In genomic region chr4:98928505-98929340, GRCh38 we compare ENCODE assay signal across 8 cellular contexts. TPM values are rescaled to one million over a fixed set of nuclear protein-coding genes. Genes with fewer than 3 reads are reported as not detected.
DNase-seq lines count a peak whose midpoint lies in the region; ATAC-seq and TF ChIP-seq lines count a peak whose summit lies in the region.

EIF4E (minus strand) TSS chr4:98929133; CDS start chr4:98929112, 21 bp downstream.

- H4K91ac ChIP-seq in H9 (ENCODE audit: insufficient read length, low read depth, low read length) = no peak within 1 kb of the TSS

- H2BK120ac ChIP-seq in H9 (ENCODE audit: low read depth, low read length, poor library complexity, severe bottlenecking) = no peak within 1 kb of the TSS

- H3K56ac ChIP-seq in H9 (ENCODE audit: insufficient read length, low read depth, low read length) = no peak within 1 kb of the TSS

- peak within 1 kb of the TSS; percentile 94 for H3K18ac ChIP-seq in H9 (ENCODE audit: insufficient read length, low read depth, low read length)

- H2BK20ac ChIP-seq in H9 (ENCODE audit: low read depth, low read length, poor library complexity, severe bottlenecking) = no peak within 1 kb of the TSS

- H3K27me3 ChIP-seq in H9 (ENCODE audit: insufficient read depth, low read length) = no peaks in the 10 kb centered on the region
- no peaks in the 10 kb centered on the region for H3K27me3 ChIP-seq in MG63

- peaks cover 2 to 15% of the 10 kb centered on the region in 2 experiments for H3K4me1 Mint-ChIP-seq in H9
- peaks cover 16% of the 10 kb centered on the region for H3K4me1 Mint-ChIP-seq in nephron progenitor cell
- peaks cover 34% of the 10 kb centered on the region for H3K4me1 Mint-ChIP-seq in stimulated activated naive CD8-positive, alpha-beta T cell treated with anti-CD3 and anti-CD28 coated beads, Interleukin-15, amount 100 ng/mL, for 72 hours

- peaks cover 23% of the 10 kb centered on the region for H3K36me3 ChIP-seq in MG63

- H3K27ac Mint-ChIP-seq in H9 = peak within 1 kb of the TSS; percentile 98 to 99 (median 99)
- H3K27ac Mint-ChIP-seq in nephron progenitor cell = peak within 1 kb of the TSS; percentile 99
- peak within 1 kb of the TSS; percentile 97 to 100 for H3K27ac Mint-ChIP-seq in stimulated activated naive CD8-positive, alpha-beta T cell treated with anti-CD3 and anti-CD28 coated beads, Interleukin-15, amount 100 ng/mL, for 72 hours

- H3K23me2 ChIP-seq in H9 (ENCODE audit: insufficient read length, low read depth, low read length, poor library complexity, severe bottlenecking) = peaks cover 6% of the 10 kb centered on the region

- H3T11ph ChIP-seq in H9 (ENCODE audit: low read length) = no peak within 1 kb of the TSS

- TF ChIP-seq CTCF in H9 (conservative IDR thresholded peaks at IDR 0.05) (no peak; the same call in 2 of the 3 replicates), nephron progenitor cell (IDR thresholded peaks at IDR 0.05) (no peak)

- H3K79me1 ChIP-seq in H9 (ENCODE audit: insufficient read depth, low read depth, low read length, poor library complexity, severe bottlenecking) = no peaks in the 10 kb centered on the region

- peak within 1 kb of the TSS; percentile 43 for H2BK12ac ChIP-seq in H9 (ENCODE audit: insufficient read length, low read depth, low read length)

- H3K36me3 Mint-ChIP-seq in H9 (ENCODE audit: insufficient read depth in 1 of 3, low read depth in 3 of 3) = peaks cover 38 to 45% (median 44%) of the 10 kb centered on the region in 3 experiments
- H3K36me3 Mint-ChIP-seq in nephron progenitor cell (ENCODE audit: low read depth) = peaks cover 46% of the 10 kb centered on the region

- H2BK5ac ChIP-seq in H9 (ENCODE audit: insufficient read length, low read length) = peak within 1 kb of the TSS; percentile 73

- no peaks in the 10 kb centered on the region for H3K27me3 Mint-ChIP-seq in H9 (ENCODE audit: low read depth)
- peaks cover 5% of the 10 kb centered on the region for H3K27me3 Mint-ChIP-seq in nephron progenitor cell (ENCODE audit: low read depth, poor library complexity)
- H3K27me3 Mint-ChIP-seq in stimulated activated naive CD8-positive, alpha-beta T cell treated with anti-CD3 and anti-CD28 coated beads, Interleukin-15, amount 100 ng/mL, for 72 hours = no peaks in the 10 kb centered on the region

- peak within 1 kb of the TSS; percentile 98 for H3K14ac ChIP-seq in H9 (ENCODE audit: insufficient read depth, low read length)

- peak within 1 kb of the TSS; percentile 98 to 99 for H3K4me3 Mint-ChIP-seq in H9
- peak within 1 kb of the TSS; percentile 96 for H3K4me3 Mint-ChIP-seq in nephron progenitor cell
- peak within 1 kb of the TSS; percentile 91 to 93 for H3K4me3 Mint-ChIP-seq in stimulated activated naive CD8-positive, alpha-beta T cell treated with anti-CD3 and anti-CD28 coated beads, Interleukin-15, amount 100 ng/mL, for 72 hours

- H2AFZ ChIP-seq in H9 (ENCODE audit: low read length) = peak within 1 kb of the TSS; percentile 96

- no peak within 1 kb of the TSS for H3K23ac ChIP-seq in H9 (ENCODE audit: insufficient read length, low read depth, low read length)

- peak within 1 kb of the TSS; percentile 69 for H3K27ac ChIP-seq in H9 (ENCODE audit: insufficient read length, low read depth, low read length)

- H3K4me2 ChIP-seq in H9 (ENCODE audit: insufficient read depth, insufficient read length, low read length) = peak within 1 kb of the TSS; percentile 81

- no peak within 1 kb of the TSS for H2AK5ac ChIP-seq in H9 (ENCODE audit: insufficient read length, low read length)

- peak within 1 kb of the TSS; percentile 74 for H4K5ac ChIP-seq in H9 (ENCODE audit: insufficient read length, low read depth, low read length)

- ATAC-seq in stimulated activated naive CD8-positive, alpha-beta T cell treated with anti-CD3 and anti-CD28 coated beads, Interleukin-15, amount 100 ng/mL, for 72 hours = peak; percentile 81

- H3K9me3 ChIP-seq in H9 (ENCODE audit: control insufficient read depth, low read depth, low read length) (peaks cover 10% of the 10 kb centered on the region), MG63 (no peaks in the 10 kb centered on the region)

- no peak within 1 kb of the TSS for H2BK15ac ChIP-seq in H9 (ENCODE audit: low read depth, low read length)

- peak within 1 kb of the TSS; percentile 70 for H4K8ac ChIP-seq in H9 (replicated peaks; ENCODE audit: insufficient read length, low read depth, low read length)

- H3K9ac ChIP-seq in H9 (ENCODE audit: extremely low read depth, insufficient read length, low read length) = peak within 1 kb of the TSS; percentile 90

- no CpG with 5 or more reads among the region's 68 CpGs for WGBS in H9 (ENCODE audit: extremely low coverage, insufficient read length, low lambda C conversion rate)

- in situ Hi-C loops in G401 (cut with HindIII; ENCODE audit: low sequenced_read_pairs) = no loop called here

- peak within 1 kb of the TSS; percentile 96 for H3K4me3 ChIP-seq in MG63

- H4K20me1 ChIP-seq in H9 (ENCODE audit: control insufficient read depth, insufficient read depth, insufficient read length) = no peaks in the 10 kb centered on the region

- peak; percentile 98 for DNase-seq in G401 (ENCODE audit: low spot score)
- peak; percentile 98 for DNase-seq in H9
- DNase-seq in MG63 = peak; percentile 95
- DNase-seq in SHP77 treated with DMSO at 0.1 percent for 48 hours (lab: John Stamatoyannopoulos, UW) = peak; percentile 73
- peak; percentile 98 for DNase-seq in activated effector memory CD4-positive, alpha-beta T cell treated with anti-CD3 and anti-CD28 coated beads, Interleukin-2, amount 50 U/mL, for 16 hours
- peak; percentile 99 for DNase-seq in fibroblast of the conjunctiva (ENCODE audit: low read depth)
- DNase-seq in nephron progenitor cell = peak; percentile 90
- peak; percentile 93 to 98 for DNase-seq in stimulated activated naive CD8-positive, alpha-beta T cell treated with anti-CD3 and anti-CD28 coated beads, Interleukin-15, amount 100 ng/mL, for 72 hours

- H3K9me3 Mint-ChIP-seq in H9 (peaks cover 28 to 34% of the 10 kb centered on the region in 2 experiments), nephron progenitor cell (peaks cover 64% of the 10 kb centered on the region)
- no peaks in the 10 kb centered on the region for H3K9me3 Mint-ChIP-seq in stimulated activated naive CD8-positive, alpha-beta T cell treated with anti-CD3 and anti-CD28 coated beads, Interleukin-15, amount 100 ng/mL, for 72 hours

- H3K4ac ChIP-seq in H9 (ENCODE audit: low read depth, low read length) = no peak within 1 kb of the TSS; the same call in 1 of the 2 replicates

- H3K79me2 ChIP-seq in H9 (ENCODE audit: insufficient read depth, low read length) = peaks cover 35% of the 10 kb centered on the region; the same call in 1 of the 2 replicates

- H3K4me1 ChIP-seq in H9 (ENCODE audit: insufficient read depth, low read length) = no peaks in the 10 kb centered on the region

RNA-seq across cellular contexts. Expression of gene EIF4E, which starts in this region (rescaled TPM):
- 186 and 308 TPM in 2 replicates for total RNA-seq in G401 (2014; rRNA removed; shearing (Covaris generic))
- 163 and 166 TPM in 2 replicates for total RNA-seq in H9 (2021)
- total RNA-seq in MG63 (2014; rRNA removed; shearing (Covaris generic); ENCODE audit: low replicate concordance) = 81.2 and 236 TPM in 2 replicates

Comparison
In these comparisons a context has a peak if more than half of its experiments do, and no peak if none do; other contexts are left out.
1. Peak in every context shown above with its lines: DNase-seq, ATAC-seq, H3K4me3 ChIP-seq and H3K27ac ChIP-seq.